8 cellular contexts compared by ENCODE assay signal in the genomic region with DNA sequence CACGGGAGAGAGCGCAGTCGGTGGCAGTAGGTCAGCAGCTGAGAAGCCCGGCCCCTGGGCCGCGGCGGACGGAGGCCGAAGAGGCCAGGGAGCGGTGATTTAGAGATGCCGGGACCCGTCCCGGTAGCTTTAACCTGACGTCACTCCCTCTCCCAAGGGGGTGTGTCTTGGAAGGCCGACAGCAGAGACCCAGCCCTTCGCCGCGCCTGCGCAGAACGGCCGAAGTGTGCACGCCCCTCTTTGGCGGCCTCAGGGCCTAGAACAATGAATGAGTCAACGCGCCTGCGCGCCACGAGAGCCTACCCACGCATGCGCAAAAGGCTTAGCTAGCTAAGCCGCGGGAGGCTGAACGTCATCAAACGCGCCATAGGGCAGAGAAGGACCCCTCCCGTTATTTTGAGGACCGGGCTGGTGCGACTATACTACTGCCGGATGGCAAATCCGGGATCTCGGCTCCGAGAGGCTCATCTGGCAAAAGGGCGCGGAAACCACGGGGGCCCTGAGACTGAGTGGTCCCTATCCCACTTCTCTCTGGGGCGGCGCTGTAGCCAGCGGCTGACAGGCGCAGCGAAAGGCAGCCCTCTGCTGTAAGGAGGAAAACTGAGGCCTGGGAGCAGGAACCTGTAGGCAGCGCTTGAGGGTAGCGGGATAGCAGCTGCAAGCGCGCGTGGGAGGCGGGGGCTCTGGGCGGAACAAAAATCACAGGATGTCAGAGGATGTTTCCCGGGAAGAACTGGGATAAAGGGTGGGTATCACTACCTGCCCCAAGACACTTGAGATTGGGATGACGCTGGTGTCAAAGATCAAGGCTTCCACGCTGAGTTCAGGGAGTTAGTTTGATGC. TPM values are rescaled to one million over a fixed set of nuclear protein-coding genes. Genes with fewer than 3 reads are reported as not detected.
DNase-seq lines count a peak whose midpoint lies in the region; ATAC-seq and TF ChIP-seq lines count a peak whose summit lies in the region.

A gene with protein sequence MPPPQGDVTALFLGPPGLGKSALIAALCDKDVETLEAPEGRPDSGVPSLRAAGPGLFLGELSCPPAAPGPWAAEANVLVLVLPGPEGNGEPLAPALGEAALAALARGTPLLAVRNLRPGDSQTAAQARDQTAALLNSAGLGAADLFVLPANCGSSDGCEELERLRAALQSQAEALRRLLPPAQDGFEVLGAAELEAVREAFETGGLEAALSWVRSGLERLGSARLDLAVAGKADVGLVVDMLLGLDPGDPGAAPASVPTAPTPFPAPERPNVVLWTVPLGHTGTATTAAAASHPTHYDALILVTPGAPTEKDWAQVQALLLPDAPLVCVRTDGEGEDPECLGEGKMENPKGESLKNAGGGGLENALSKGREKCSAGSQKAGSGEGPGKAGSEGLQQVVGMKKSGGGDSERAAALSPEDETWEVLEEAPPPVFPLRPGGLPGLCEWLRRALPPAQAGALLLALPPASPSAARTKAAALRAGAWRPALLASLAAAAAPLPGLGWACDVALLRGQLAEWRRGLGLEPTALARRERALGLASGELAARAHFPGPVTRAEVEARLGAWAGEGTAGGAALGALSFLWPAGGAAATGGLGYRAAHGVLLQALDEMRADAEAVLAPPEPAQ (minus strand): TSS at position 136 of the 843 bp plus-strand sequence. CDS start 796 bp downstream, outside the sequence.
A gene with protein sequence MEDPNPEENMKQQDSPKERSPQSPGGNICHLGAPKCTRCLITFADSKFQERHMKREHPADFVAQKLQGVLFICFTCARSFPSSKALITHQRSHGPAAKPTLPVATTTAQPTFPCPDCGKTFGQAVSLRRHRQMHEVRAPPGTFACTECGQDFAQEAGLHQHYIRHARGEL (plus strand): TSS at position 597 of the 843 bp plus-strand sequence. CDS start 514 bp downstream, outside the sequence.

- peak within 1 kb of the TSS; percentile 97 for H3K4me3 Mint-ChIP-seq in T-helper 17 cell

- H3K36me3 Mint-ChIP-seq in T-helper 17 cell (ENCODE audit: low read depth): peaks cover 2% of the 10 kb centered on the region

- peak; percentile 99 for DNase-seq in NCI-H1694 treated with DMSO at 0.1 percent for 48 hours (lab: John Stamatoyannopoulos, UW)
- DNase-seq in T-helper 17 cell: peak; percentile 100
- DNase-seq in amygdala (lab: John Stamatoyannopoulos, UW): peak; percentile 95 to 100 (median 99)
- peak; percentile 100 for DNase-seq in left cardiac atrium
- DNase-seq in posterior vena cava (ENCODE audit: low spot score): peak; percentile 100
- peak; percentile 100 for DNase-seq in upper lobe of right lung

- no peaks in the 10 kb centered on the region for H3K9me3 ChIP-seq in T-helper 17 cell (ENCODE audit: control insufficient read depth, low read length, poor library complexity, severe bottlenecking)
- no peaks in the 10 kb centered on the region for H3K9me3 ChIP-seq in upper lobe of right lung

- no peaks in the 10 kb centered on the region for H3K27me3 Mint-ChIP-seq in T-helper 17 cell

- peak within 1 kb of the TSS; percentile 100 for H3K27ac Mint-ChIP-seq in T-helper 17 cell

- no peaks in the 10 kb centered on the region for H3K27me3 ChIP-seq in upper lobe of right lung

- H3K4me3 ChIP-seq in upper lobe of right lung: peak within 1 kb of the TSS; percentile 75

- peaks cover 39% of the 10 kb centered on the region for H3K4me1 Mint-ChIP-seq in T-helper 17 cell

- peak; percentile 87 for ATAC-seq in HG02885 (IDR thresholded peaks at IDR 0.05; ENCODE audit: poor library complexity, unreplicated experiment)
- peak; percentile 77 for ATAC-seq in T-helper 17 cell
- peak; percentile 94 to 96 for ATAC-seq in left cardiac atrium
- ATAC-seq in upper lobe of right lung: peak; percentile 90

- TF ChIP-seq POLR2A in GM15510 (IDR thresholded peaks at IDR 0.05; ENCODE audit: borderline replicate concordance, extremely low read depth, insufficient read length): peak; percentile 66

- peak within 1 kb of the TSS; percentile 99 for H3K27ac ChIP-seq in upper lobe of right lung

- intact Hi-C loops in left cardiac atrium (cut with DNase I): loop anchor here in 1 of 2 donors (1.0 kb wide), 2 partner anchors 21 to 23 kb away; a partner anchor contains a TSS
- intact Hi-C loops in posterior vena cava (cut with DNase I): loop anchor here in 1 of 2 donors (10.0 kb wide), 1 partner anchor 61 kb away; a partner anchor contains a TSS
- intact Hi-C loops in upper lobe of right lung (cut with DNase I): no loop called here

- TF ChIP-seq CTCF in upper lobe of right lung (IDR thresholded peaks at IDR 0.05): no peak

- H3K4me1 ChIP-seq in upper lobe of right lung: peaks cover 28% of the 10 kb centered on the region

- H3K36me3 ChIP-seq in upper lobe of right lung: peaks cover 53% of the 10 kb centered on the region

RNA-seq across cellular contexts. Expression of the first gene that starts in this region (rescaled TPM):
- 10 to 100 TPM; 49.9 to 51.1 TPM for total RNA-seq in T-helper 17 cell
- total RNA-seq in left cardiac atrium: 10 to 100 TPM; 18.3 to 27.8 TPM
- total RNA-seq in posterior vena cava: 10 to 100 TPM; 19.2 to 21.0 TPM
- total RNA-seq in upper lobe of right lung: 23.2 TPM

RNA-seq across cellular contexts. Expression of the second gene that starts in this region (rescaled TPM):
- total RNA-seq in T-helper 17 cell: 10 to 100 TPM in 1 of 2 donors, 1 to 10 TPM in 1; 7.9 to 11.1 TPM
- 10 to 100 TPM; 10.7 to 12.3 TPM for total RNA-seq in left cardiac atrium
- total RNA-seq in posterior vena cava: 10 to 100 TPM in 1 of 2 donors, 1 to 10 TPM in 1; 8.9 to 13.2 TPM
- 16.6 TPM for total RNA-seq in upper lobe of right lung

Comparison
In these comparisons a context has a peak if more than half of its experiments do, and no peak if none do; other contexts are left out.
1. Peak in every context shown above with its lines: DNase-seq, ATAC-seq, H3K4me3 ChIP-seq and H3K27ac ChIP-seq.